Comparison of ENCODE assay signal across 1 cellular context in the genomic region with DNA sequence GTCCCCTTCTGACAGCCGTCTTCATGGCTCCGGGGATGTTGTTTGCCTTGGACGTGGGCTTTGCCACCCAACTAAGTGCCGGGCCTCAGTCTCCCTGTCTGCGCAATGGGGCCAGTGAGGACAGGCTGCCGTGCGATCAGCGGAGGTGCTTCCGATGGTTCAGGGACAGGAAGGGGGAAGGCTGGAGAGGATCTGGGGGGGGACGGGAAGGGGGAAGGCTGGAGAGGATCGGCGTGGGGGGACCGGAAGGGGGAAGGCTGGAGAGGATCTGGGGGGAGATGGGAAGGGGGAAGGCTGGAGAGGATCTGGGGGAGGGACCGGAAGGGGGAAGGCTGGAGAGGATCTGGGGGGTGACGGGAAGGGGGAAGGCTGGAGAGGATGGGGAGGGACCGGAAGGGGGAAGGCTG.
TF ChIP-seq lines count a peak whose summit lies in the region.

No MANE protein-coding gene starts in this region.

TF ChIP-seq in SK-N-SH treated with all-trans-retinoic acid at 6 μM for 48 hours, 23 proteins besides CTCF, POLR2A, EP300 and RAD21 (continued from another document):
- TF ChIP-seq PATZ1 (CRISPR knock-in tag; IDR thresholded peaks at IDR 0.05; ENCODE audit: borderline replicate concordance): no peak
- no peak for TF ChIP-seq PPARA (CRISPR knock-in tag; IDR thresholded peaks at IDR 0.05; ENCODE audit: borderline replicate concordance)
